In the genomic region with DNA sequence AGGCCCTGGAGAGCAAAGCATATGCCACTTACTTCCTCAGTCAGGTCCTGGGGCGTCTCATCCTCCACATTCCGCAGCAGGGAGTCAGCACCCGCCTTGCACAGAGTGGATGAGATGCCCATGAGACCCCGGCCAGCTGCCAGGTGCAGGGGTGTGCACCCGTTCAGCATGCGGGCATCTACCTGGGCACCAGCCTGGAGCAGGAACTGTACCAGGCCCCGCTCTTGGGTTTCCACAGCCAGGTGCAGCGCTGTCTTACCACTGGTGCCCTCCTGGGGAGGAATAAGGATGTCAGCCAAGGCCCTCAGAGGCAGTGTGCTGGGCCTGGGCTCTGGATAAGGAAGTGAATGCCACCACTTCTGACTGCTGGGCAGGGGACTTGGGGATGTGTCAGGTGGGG, we compare ENCODE assay signal across 1 cellular context.
TF ChIP-seq lines count a peak whose summit lies in the region.

No MANE protein-coding gene starts in this region.

TF ChIP-seq in HepG2, 621 proteins besides CTCF, POLR2A, EP300 and RAD21:
- TF ChIP-seq ERF (CRISPR knock-in tag; IDR thresholded peaks at IDR 0.05) (no peak), AGO2 (optimal IDR thresholded peaks at IDR 0.05; ENCODE audit: low read depth, low read length) (peak; percentile 18), ZBED4 (CRISPR knock-in tag; IDR thresholded peaks at IDR 0.05; ENCODE audit: borderline replicate concordance) (no peak)
